ENCODE assay signal across 8 cellular contexts in the genomic region with DNA sequence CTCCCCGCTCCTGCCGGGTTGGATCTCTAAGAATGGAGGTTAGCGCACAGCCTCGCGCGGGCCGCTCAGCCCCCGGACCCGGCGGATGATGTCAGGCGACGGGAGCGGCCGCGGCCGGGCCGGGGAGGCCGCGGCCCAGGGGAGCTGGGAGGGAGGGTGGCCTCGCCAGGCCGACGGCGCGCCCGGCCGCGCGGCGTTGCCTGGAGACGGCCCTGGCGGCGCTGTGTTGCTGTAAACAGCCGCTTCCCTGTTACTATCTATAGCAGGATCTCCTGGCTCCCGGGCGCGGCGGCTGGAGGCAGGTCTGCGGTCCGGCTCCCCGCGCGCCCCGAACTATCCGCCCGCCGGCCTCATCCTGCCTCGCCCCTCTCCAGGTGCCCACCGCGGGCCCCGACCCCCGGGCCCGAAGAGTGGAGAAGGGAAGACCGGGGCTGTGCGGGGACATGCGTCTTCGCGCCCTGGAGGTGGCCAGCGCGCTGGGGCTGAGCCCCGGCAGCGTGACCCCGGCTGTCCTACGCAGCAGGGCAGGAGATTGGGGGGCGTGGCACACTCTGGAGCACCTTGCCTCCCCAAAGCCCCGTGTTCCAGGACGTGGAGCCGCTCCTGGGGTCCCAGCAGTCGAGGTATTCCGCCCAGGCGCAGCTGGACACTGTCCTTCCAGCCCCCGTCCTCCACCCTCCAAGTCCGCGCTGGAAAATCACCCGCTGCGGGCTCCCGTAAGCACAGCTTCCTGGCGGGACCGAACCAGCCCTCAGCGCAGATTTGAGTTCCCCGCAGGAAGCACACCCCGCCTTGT. TPM values are rescaled to one million over a fixed set of nuclear protein-coding genes. Genes with fewer than 3 reads are reported as not detected.
A peak's percentile ranks its signal among the peaks of the same experiment; 100 is the strongest.
DNase-seq lines count a peak whose midpoint lies in the region; ATAC-seq, FAIRE-seq and TF ChIP-seq lines count a peak whose summit lies in the region.

No MANE protein-coding gene starts in this region.

- H3K4ac ChIP-seq in H1 (replicated peaks; ENCODE audit: insufficient read length, low read depth, low read length): no peak overlapping the region

- peaks cover 0 to 55% (median 36%) of the 10 kb centered on the region in 11 experiments; a peak in 17 of 22 replicates for H3K27me3 ChIP-seq in BLaER1 treated with 17β-estradiol and CSF1 and Interleukin-3, amounts not matched to agents 10 nM and 100 nM
- H3K27me3 ChIP-seq in H1 (replicated peaks in 1 of 4; ENCODE audit: control insufficient read depth in 3 of 4, extremely low read depth in 1 of 4, insufficient read depth in 3 of 4, low read length in 3 of 4) (peaks cover 0 to 26% (median 10%) of the 10 kb centered on the region in 4 experiments; a peak in 5 of 7 replicates), lower lobe of right lung (ENCODE audit: low read depth) (no peaks in the 10 kb centered on the region)

- no peak overlapping the region for H2BK20ac ChIP-seq in H1 (ENCODE audit: low read length)

- H3K23ac ChIP-seq in H1 (ENCODE audit: insufficient read length): no peak overlapping the region

- H3K4me1 Mint-ChIP-seq in activated CD4-positive, alpha-beta memory T cell treated with anti-CD3 and anti-CD28 coated beads, Interleukin-2, amount 10 ng/mL, durations not matched to agents 7 days and 5 days: peaks cover 49% of the 10 kb centered on the region

- WGBS in H1 (ENCODE audit: extremely low coverage in 1 of 2, insufficient coverage in 1 of 2, insufficient read length in 1 of 2, insufficient replicate concordance in 2 of 2, low coverage in 1 of 2, low lambda C conversion rate in 2 of 2, missing lambda C conversion rate in 1 of 2), 2 experiments: 1% methylated on average over 46 of the region's 81 CpGs; no CpG with 5 or more reads in 1 of the 2 experiments

- no peak overlapping the region for H3K14ac ChIP-seq in H1 (ENCODE audit: insufficient read length)

- H4K8ac ChIP-seq in H1 (ENCODE audit: extremely low read depth, insufficient read depth, low read length): peak overlapping the region; percentile 92

- no peak overlapping the region for H2BK120ac ChIP-seq in H1 (replicated peaks; ENCODE audit: low read depth, low read length)

- H2BK15ac ChIP-seq in H1 (ENCODE audit: low read length): no peak overlapping the region

- peak; percentile 41 to 83; a peak in 2 of 3 replicates for TF ChIP-seq EP300 in H1 (IDR thresholded peaks at IDR 0.05; ENCODE audit: borderline replicate concordance in 1 of 2, low read depth in 2 of 2, low read length in 2 of 2)

- H3K79me2 ChIP-seq in H1 (ENCODE audit: control insufficient read depth in 1 of 2, insufficient read depth in 2 of 2, low read length in 2 of 2): peaks cover 0 to 12% of the 10 kb centered on the region in 2 experiments; a peak in 2 of 4 replicates

- peaks cover 29 to 36% (median 32%) of the 10 kb centered on the region in 11 experiments for H4K20me1 ChIP-seq in BLaER1 treated with 17β-estradiol and CSF1 and Interleukin-3, amounts not matched to agents 10 nM and 100 nM
- peaks cover 4 to 7% of the 10 kb centered on the region in 2 experiments for H4K20me1 ChIP-seq in H1 (replicated peaks in 1 of 2; ENCODE audit: control insufficient read depth in 1 of 2, insufficient read depth in 2 of 2, low read length in 2 of 2)

- H3K27me3 Mint-ChIP-seq in activated CD4-positive, alpha-beta memory T cell treated with anti-CD3 and anti-CD28 coated beads, Interleukin-2, amount 10 ng/mL, durations not matched to agents 7 days and 5 days: peaks cover 79% of the 10 kb centered on the region

- no peak overlapping the region for H4K91ac ChIP-seq in H1 (replicated peaks; ENCODE audit: insufficient read length, low read length)

- H3K27ac Mint-ChIP-seq in activated CD4-positive, alpha-beta memory T cell treated with anti-CD3 and anti-CD28 coated beads, Interleukin-2, amount 10 ng/mL, durations not matched to agents 7 days and 5 days: peak overlapping the region; percentile 36

- H3K4me3 Mint-ChIP-seq in activated CD4-positive, alpha-beta memory T cell treated with anti-CD3 and anti-CD28 coated beads, Interleukin-2, amount 10 ng/mL, durations not matched to agents 7 days and 5 days: peak overlapping the region; percentile 74

- peaks cover 50 to 85% (median 71%) of the 10 kb centered on the region in 10 experiments for H3K4me1 ChIP-seq in BLaER1 treated with 17β-estradiol and CSF1 and Interleukin-3, amounts not matched to agents 10 nM and 100 nM
- H3K4me1 ChIP-seq in H1 (replicated peaks in 1 of 4; ENCODE audit: control insufficient read depth in 3 of 4, insufficient read depth in 4 of 4, low read length in 3 of 4) (peaks cover 4 to 11% (median 10%) of the 10 kb centered on the region in 4 experiments), lower lobe of right lung (peaks cover 59% of the 10 kb centered on the region)

- H3K56ac ChIP-seq in H1 (replicated peaks; ENCODE audit: insufficient read length, low read depth, low read length): no peak overlapping the region

- no peak for TF ChIP-seq CTCF in H1 (IDR thresholded peaks at IDR 0.05; ENCODE audit: control extremely low read depth in 1 of 3, insufficient read depth in 1 of 3, low read depth in 1 of 3, low read length in 3 of 3)
- no peak for TF ChIP-seq CTCF in lower lobe of right lung (IDR thresholded peaks at IDR 0.05)

- H2BK12ac ChIP-seq in H1 (ENCODE audit: low read depth, low read length): peak overlapping the region; percentile 100

- H3K9me3 ChIP-seq in BLaER1 treated with 17β-estradiol and CSF1 and Interleukin-3, amounts not matched to agents 10 nM and 100 nM (replicated peaks in 1 of 11): peaks cover 0 to 24% (median 0%) of the 10 kb centered on the region in 11 experiments; a peak in 7 of 22 replicates
- H3K9me3 ChIP-seq in H1 (ENCODE audit: insufficient read depth in 2 of 2, low read depth in 1 of 2, low read length in 1 of 2) (no peaks in the 10 kb centered on the region), lower lobe of right lung (no peaks in the 10 kb centered on the region)

- DNase-seq in HCEC 1CT: peak; percentile 90
- peak; percentile 79 for DNase-seq in NCI-H510A treated with DMSO at 0.1 percent for 48 hours (lab: John Stamatoyannopoulos, UW)
- peak; percentile 77 for DNase-seq in activated CD4-positive, alpha-beta memory T cell treated with anti-CD3 and anti-CD28 coated beads, Interleukin-2, amount 10 ng/mL, durations not matched to agents 7 days and 5 days
- DNase-seq in H1 (ENCODE audit: low read depth in 1 of 2, low spot score in 2 of 2): peak in 1 of 2 experiments; percentile 83
- peak; percentile 96 for DNase-seq in lower lobe of right lung
- peak; percentile 41 to 70 (median 48) for DNase-seq in stimulated activated naive CD4-positive, alpha-beta T cell (lab: John Stamatoyannopoulos, UW)

- FAIRE-seq in H1 (lab: Jason Lieb, UNC): no peak

- H3K18ac ChIP-seq in H1 (ENCODE audit: extremely low read depth, low read length): no peak overlapping the region

- peak overlapping the region; percentile 81 to 100 (median 98) for H3K27ac ChIP-seq in BLaER1 treated with 17β-estradiol and CSF1 and Interleukin-3, amounts not matched to agents 10 nM and 100 nM
- H3K27ac ChIP-seq in H1 (ENCODE audit: low read depth, low read length) (0 out of 2 replicates have a peak overlapping the region, but pooled peaks have one; percentile 6), lower lobe of right lung (peak overlapping the region; percentile 100)

- intact Hi-C loops in lower lobe of right lung (cut with DNase I): no loop called here

- H3K9me3 Mint-ChIP-seq in activated CD4-positive, alpha-beta memory T cell treated with anti-CD3 and anti-CD28 coated beads, Interleukin-2, amount 10 ng/mL, durations not matched to agents 7 days and 5 days: no peaks in the 10 kb centered on the region

- H3K36me3 ChIP-seq in BLaER1 treated with 17β-estradiol and CSF1 and Interleukin-3, amounts not matched to agents 10 nM and 100 nM: peaks cover 21 to 34% (median 29%) of the 10 kb centered on the region in 11 experiments
- peaks cover 9 to 14% (median 10%) of the 10 kb centered on the region in 4 experiments; a peak in 7 of 8 replicates for H3K36me3 ChIP-seq in H1 (ENCODE audit: control insufficient read depth in 2 of 4, insufficient read depth in 4 of 4, low read length in 3 of 4)
- peaks cover 19% of the 10 kb centered on the region for H3K36me3 ChIP-seq in lower lobe of right lung

- no peaks in the 10 kb centered on the region for H3K79me1 ChIP-seq in H1 (ENCODE audit: low read depth, low read length)

- peak; percentile 25 to 85 for TF ChIP-seq POLR2A in H1 (IDR thresholded peaks at IDR 0.05; ENCODE audit: control extremely low read depth in 1 of 2, low read depth in 2 of 2, low read length in 2 of 2)

- CTCF ChIA-PET in activated CD4-positive, alpha-beta memory T cell treated with anti-CD3 and anti-CD28 coated beads, Interleukin-2, amount 10 ng/mL, durations not matched to agents 7 days and 5 days (lab: Charles Lee): interaction anchor here (2.0 to 3.0 kb wide), 2 partner anchors 18 to 28 kb away, joined by 5 to 16 read pairs; no protein-coding TSS in a partner anchor
- CTCF ChIA-PET in H1 (lab: Charles Lee; ENCODE audit: partially characterized antibody): interaction anchor here (1.9 to 2.0 kb wide), 2 partner anchors 18 to 19 kb away, joined by 7 to 10 read pairs; no protein-coding TSS in a partner anchor

- peak overlapping the region; percentile 93 to 100 (median 99) for H3K4me2 ChIP-seq in BLaER1 treated with 17β-estradiol and CSF1 and Interleukin-3, amounts not matched to agents 10 nM and 100 nM
- peak overlapping the region; percentile 92 for H3K4me2 ChIP-seq in H1 (ENCODE audit: insufficient read depth in 1 of 2, low read depth in 2 of 2, low read length in 2 of 2)

- H3K9ac ChIP-seq in BLaER1 treated with 17β-estradiol and CSF1 and Interleukin-3, amounts not matched to agents 10 nM and 100 nM: peak overlapping the region; percentile 95 to 100 (median 97)
- H3K9ac ChIP-seq in H1 (replicated peaks in 1 of 4; ENCODE audit: extremely low read depth in 1 of 4, low read depth in 3 of 4, low read length in 3 of 4): peak overlapping the region; percentile 59 to 86 (median 81); a peak in 6 of 7 replicates

- peaks cover 13% of the 10 kb centered on the region for H3K36me3 Mint-ChIP-seq in activated CD4-positive, alpha-beta memory T cell treated with anti-CD3 and anti-CD28 coated beads, Interleukin-2, amount 10 ng/mL, durations not matched to agents 7 days and 5 days (ENCODE audit: low read depth)

- POLR2A ChIA-PET in activated CD4-positive, alpha-beta memory T cell treated with anti-CD3 and anti-CD28 coated beads, Interleukin-2, amount 10 ng/mL, durations not matched to agents 7 days and 5 days (lab: Charles Lee): interaction anchor here (0.9 to 1.6 kb wide), 4 partner anchors 10 to 26 kb away, joined by 3 to 6 read pairs (median 4); no protein-coding TSS in a partner anchor
- POLR2A ChIA-PET in H1 (lab: Charles Lee; ENCODE audit: partially characterized antibody): interaction anchor here (0.6 to 14.8 kb wide), 20 partner anchors 10 to 156 kb away, joined by 3 to 351 read pairs (median 5); a partner anchor contains a TSS

- H4K5ac ChIP-seq in H1 (ENCODE audit: insufficient read length, low read depth, low read length): no peak overlapping the region

- ATAC-seq in lower lobe of right lung (peak; percentile 73 to 82), GM21576 (IDR thresholded peaks at IDR 0.05; ENCODE audit: unreplicated experiment) (no peak)

- peak in 1 of 2 experiments; percentile 9; a peak in 2 of 4 replicates for TF ChIP-seq RAD21 in H1 (IDR thresholded peaks at IDR 0.05 in 1 of 2, conservative IDR thresholded peaks at IDR 0.05 in 1 of 2; ENCODE audit: low read depth in 2 of 2, low read length in 2 of 2)

- peak overlapping the region; percentile 66 to 99 (median 94) for H3K4me3 ChIP-seq in BLaER1 treated with 17β-estradiol and CSF1 and Interleukin-3, amounts not matched to agents 10 nM and 100 nM
- peak overlapping the region; percentile 49 to 78 (median 64) for H3K4me3 ChIP-seq in H1 (ENCODE audit: extremely low read depth in 1 of 4, insufficient read depth in 2 of 4, low read depth in 3 of 4, low read length in 4 of 4)
- H3K4me3 ChIP-seq in lower lobe of right lung: peak overlapping the region; percentile 90

- H2BK5ac ChIP-seq in H1 (ENCODE audit: low read depth, low read length): peak overlapping the region; percentile 78; the same call in 1 of the 2 replicates

- 0 out of 2 replicates have a peak overlapping the region, but pooled peaks have one; percentile 28 for H2AFZ ChIP-seq in H1 (ENCODE audit: low read length)

- no peak overlapping the region; the same call in 1 of the 2 replicates for H2AK5ac ChIP-seq in H1 (ENCODE audit: low read depth, low read length)

- peaks cover 24% of the 10 kb centered on the region; the same call in 1 of the 2 replicates for H3K23me2 ChIP-seq in H1 (ENCODE audit: low read depth, low read length)

RNA-seq across cellular contexts. Expression of a gene that starts 1.4 kb away (rescaled TPM):
- total RNA-seq in activated CD4-positive, alpha-beta memory T cell treated with anti-CD3 and anti-CD28 coated beads, Interleukin-2, amount 10 ng/mL, durations not matched to agents 7 days and 5 days: 10 to 100 TPM; 49.7 to 53.5 TPM
- 51.5 and 51.8 TPM in 2 replicates for total RNA-seq in H1 (2021; fragmentation: NEBNext Ultra II Directional; extraction: Animal tissue kit (Norgen Biotek cat#: 25700))
- polyA plus RNA-seq in H1 (2011; rRNA removed): 50.2 and 74.5 TPM in 2 replicates
- 29.8 TPM for polyA plus RNA-seq in H1 (2011; cell fraction: cytosol; rRNA removed)
- 236 TPM for polyA plus RNA-seq in H1 (2011; cell fraction: nucleus; rRNA removed)
- 36.4 to 90.0 TPM (median 56.1 TPM) in 4 replicates for polyA plus RNA-seq in H1 (2012, experiment 1 of 2)
- 60.5 TPM for polyA plus RNA-seq in H1 (2012, experiment 2 of 2)
- polyA plus RNA-seq in H1 (2013, experiment 1 of 2): 8.6 TPM
- polyA plus RNA-seq in H1 (2013, experiment 2 of 2): 8.3 TPM
- 35.8 and 91.1 TPM in 2 replicates for polyA minus RNA-seq in H1 (2011; rRNA and poly(A)+ RNA removed)
- polyA minus RNA-seq in H1 (2011; cell fraction: cytosol; rRNA and poly(A)+ RNA removed): 38.5 TPM
- polyA minus RNA-seq in H1 (2011; cell fraction: nucleus; rRNA and poly(A)+ RNA removed): 604 TPM
- 302 TPM for total RNA-seq in lower lobe of right lung

Comparison
In these comparisons a context has a peak if more than half of its experiments do, and no peak if none do; other contexts are left out.
1. H3K27ac ChIP-seq: peak in every context shown above with its lines; median percentile 100 in lower lobe of right lung; 98 in BLaER1 treated with 17β-estradiol and CSF1 and Interleukin-3, amounts not matched to agents 10 nM and 100 nM; 6 in H1.